18 cellular contexts compared by ENCODE assay signal in genomic region chr17:50614471-50615051, GRCh38. TPM values are rescaled to one million over a fixed set of nuclear protein-coding genes. Genes with fewer than 3 reads are reported as not detected.
DNase-seq lines count a peak whose midpoint lies in the region; ATAC-seq, FAIRE-seq and TF ChIP-seq lines count a peak whose summit lies in the region.
"Had no signal": no experiment of that assay in that cellular context is flagged by ENCODE, and none has a peak within 500 bp of the region (broad histone marks: within the 10 kb centered on the region; RNA-seq: fewer than 3 reads in every experiment).

No MANE protein-coding gene starts in this region.

- H3K79me2 ChIP-seq in neural progenitor cell (ENCODE audit: low read depth), result no peaks in the 10 kb centered on the region

- ATAC-seq in WTC11, result no peak
- ATAC-seq in HG03045 (IDR thresholded peaks at IDR 0.05; ENCODE audit: unreplicated experiment), result no peak
- ATAC-seq in stimulated activated naive CD8-positive, alpha-beta T cell treated with anti-CD3 and anti-CD28 coated beads, Interleukin-15, amount 100 ng/mL, for 72 hours, result no peak

- H3K4me1 Mint-ChIP-seq in WTC11, result 0 out of 2 replicates have a peak, but pooled peaks cover 3% of the 10 kb centered on the region
- peaks cover 27% of the 10 kb centered on the region for H3K4me1 Mint-ChIP-seq in neural progenitor cell
- H3K4me1 Mint-ChIP-seq in stimulated activated naive CD8-positive, alpha-beta T cell treated with anti-CD3 and anti-CD28 coated beads, Interleukin-15, amount 100 ng/mL, for 72 hours, result peaks cover 13% of the 10 kb centered on the region

- peak; percentile 41 for FAIRE-seq in D721Med (lab: Jason Lieb, UNC)

- H3K36me3 Mint-ChIP-seq in WTC11 (no peaks in the 10 kb centered on the region), neural progenitor cell (no peaks in the 10 kb centered on the region)
- H3K36me3 Mint-ChIP-seq: IgD-negative memory B cell had no signal

- H3K9me3 ChIP-seq in BLaER1 (no peaks in the 10 kb centered on the region), neural progenitor cell (ENCODE audit: low read depth) (no peaks in the 10 kb centered on the region)

- no peaks in the 10 kb centered on the region for H3K27me3 ChIP-seq in BLaER1
- no peaks in the 10 kb centered on the region for H3K27me3 ChIP-seq in neural progenitor cell

- H3K9ac ChIP-seq in BLaER1 (no peak overlapping the region), neural progenitor cell (no peak overlapping the region)

- H4K20me1 ChIP-seq in BLaER1, result no peaks in the 10 kb centered on the region
- H4K20me1 ChIP-seq in neural progenitor cell (ENCODE audit: low read depth), result no peaks in the 10 kb centered on the region

- H3K4me2 ChIP-seq in BLaER1 (peak overlapping the region; percentile 40; the same call in 1 of the 2 replicates), neural progenitor cell (no peak overlapping the region)
- H3K4me2 ChIP-seq: GM23338, PC-9 had no signal

- H2AFZ ChIP-seq in neural progenitor cell (replicated peaks), result no peak overlapping the region
- H2AFZ ChIP-seq: GM23338, PC-9 had no signal

- H3K4me3 ChIP-seq in BLaER1 (no peak overlapping the region), neural progenitor cell (no peak overlapping the region)
- H3K4me3 ChIP-seq: GM23338, PC-9 had no signal

- H3K4me3 Mint-ChIP-seq in WTC11, result no peak overlapping the region
- H3K4me3 Mint-ChIP-seq in neural progenitor cell, result peak overlapping the region; percentile 15
- H3K4me3 Mint-ChIP-seq in stimulated activated naive CD8-positive, alpha-beta T cell treated with anti-CD3 and anti-CD28 coated beads, Interleukin-15, amount 100 ng/mL, for 72 hours, result no peak overlapping the region
- H3K4me3 Mint-ChIP-seq: GM23338 had no signal

- no peaks in the 10 kb centered on the region for H3F3A ChIP-seq in neural progenitor cell (ENCODE audit: low read depth)

- peak; percentile 95 for DNase-seq in D721Med (ENCODE audit: insufficient read length, low spot score)
- DNase-seq in WTC11 (ENCODE audit: low spot score), result no peak
- no peak for DNase-seq in neural progenitor cell (ENCODE audit: low spot score)
- no peak for DNase-seq in activated effector memory CD4-positive, alpha-beta T cell treated with Interleukin-2 at 50 U/mL for 16 hours
- no peak for DNase-seq in stimulated activated naive CD8-positive, alpha-beta T cell treated with anti-CD3 and anti-CD28 coated beads, Interleukin-15, amount 100 ng/mL, for 72 hours
- DNase-seq: GF-D8, HCEC 1CT, Karpas-422, NCI-H1417 treated with DMSO at 0.1 percent for 48 hours, NCI-H1930, NCI-H226, PC-9 had no signal

- H3K27ac ChIP-seq in BLaER1 (no peak overlapping the region), neural progenitor cell (no peak overlapping the region)
- H3K27ac ChIP-seq: C4-2B, PC-9 had no signal

- TF ChIP-seq CTCF in D721Med (IDR thresholded peaks at IDR 0.05; ENCODE audit: insufficient read depth, missing control alignments) (no peak), WTC11 (IDR thresholded peaks at IDR 0.05) (no peak), neural progenitor cell (IDR thresholded peaks at IDR 0.05) (no peak)

- H3K4me1 ChIP-seq in BLaER1 (peaks cover 19% of the 10 kb centered on the region), neural progenitor cell (peaks cover 13% of the 10 kb centered on the region)

- POLR2A ChIA-PET in WTC11 (lab: Charles Lee), result no interaction called here

- H3K36me3 ChIP-seq in BLaER1 (no peaks in the 10 kb centered on the region), neural progenitor cell (no peaks in the 10 kb centered on the region)

- CTCF ChIA-PET in WTC11 (lab: Charles Lee), result interaction anchor here (1.0 to 6.8 kb wide), 2 partner anchors 11 to 64 kb away, joined by 5 to 31 read pairs; no protein-coding TSS in a partner anchor

- no peaks in the 10 kb centered on the region for H3K9me3 Mint-ChIP-seq in WTC11
- H3K9me3 Mint-ChIP-seq in neural progenitor cell, result no peaks in the 10 kb centered on the region
- no peaks in the 10 kb centered on the region for H3K9me3 Mint-ChIP-seq in stimulated activated naive CD8-positive, alpha-beta T cell treated with anti-CD3 and anti-CD28 coated beads, Interleukin-15, amount 100 ng/mL, for 72 hours
- H3K9me3 Mint-ChIP-seq: GM23338, IgD-negative memory B cell had no signal

- H3K27me3 Mint-ChIP-seq in WTC11 (ENCODE audit: low read depth), result no peaks in the 10 kb centered on the region
- H3K27me3 Mint-ChIP-seq in neural progenitor cell (ENCODE audit: insufficient read depth, low read depth), result peaks cover 7% of the 10 kb centered on the region
- H3K27me3 Mint-ChIP-seq in stimulated activated naive CD8-positive, alpha-beta T cell treated with anti-CD3 and anti-CD28 coated beads, Interleukin-15, amount 100 ng/mL, for 72 hours, result peaks cover 34% of the 10 kb centered on the region

- peak overlapping the region; percentile 37; the same call in 1 of the 2 replicates for H3K27ac Mint-ChIP-seq in WTC11
- H3K27ac Mint-ChIP-seq in neural progenitor cell, result peak overlapping the region; percentile 80
- H3K27ac Mint-ChIP-seq in stimulated activated naive CD8-positive, alpha-beta T cell treated with anti-CD3 and anti-CD28 coated beads, Interleukin-15, amount 100 ng/mL, for 72 hours, result peak overlapping the region in 1 of 2 donors; percentile 58
- H3K27ac Mint-ChIP-seq: GM23338, IgD-negative memory B cell had no signal

TF ChIP-seq in WTC11, 78 proteins besides CTCF, POLR2A, EP300 and RAD21:
- no peak for TF ChIP-seq HMGA2 (CRISPR knock-in tag; IDR thresholded peaks at IDR 0.05)
- TF ChIP-seq CBFB (CRISPR knock-in tag; IDR thresholded peaks at IDR 0.05; ENCODE audit: low read depth), result no peak
- TF ChIP-seq CDX4 (CRISPR knock-in tag; IDR thresholded peaks at IDR 0.05; ENCODE audit: borderline replicate concordance), result no peak
- TF ChIP-seq ZBTB21 (CRISPR knock-in tag; IDR thresholded peaks at IDR 0.05; ENCODE audit: borderline replicate concordance), result no peak
- TF ChIP-seq, protein P1, sequence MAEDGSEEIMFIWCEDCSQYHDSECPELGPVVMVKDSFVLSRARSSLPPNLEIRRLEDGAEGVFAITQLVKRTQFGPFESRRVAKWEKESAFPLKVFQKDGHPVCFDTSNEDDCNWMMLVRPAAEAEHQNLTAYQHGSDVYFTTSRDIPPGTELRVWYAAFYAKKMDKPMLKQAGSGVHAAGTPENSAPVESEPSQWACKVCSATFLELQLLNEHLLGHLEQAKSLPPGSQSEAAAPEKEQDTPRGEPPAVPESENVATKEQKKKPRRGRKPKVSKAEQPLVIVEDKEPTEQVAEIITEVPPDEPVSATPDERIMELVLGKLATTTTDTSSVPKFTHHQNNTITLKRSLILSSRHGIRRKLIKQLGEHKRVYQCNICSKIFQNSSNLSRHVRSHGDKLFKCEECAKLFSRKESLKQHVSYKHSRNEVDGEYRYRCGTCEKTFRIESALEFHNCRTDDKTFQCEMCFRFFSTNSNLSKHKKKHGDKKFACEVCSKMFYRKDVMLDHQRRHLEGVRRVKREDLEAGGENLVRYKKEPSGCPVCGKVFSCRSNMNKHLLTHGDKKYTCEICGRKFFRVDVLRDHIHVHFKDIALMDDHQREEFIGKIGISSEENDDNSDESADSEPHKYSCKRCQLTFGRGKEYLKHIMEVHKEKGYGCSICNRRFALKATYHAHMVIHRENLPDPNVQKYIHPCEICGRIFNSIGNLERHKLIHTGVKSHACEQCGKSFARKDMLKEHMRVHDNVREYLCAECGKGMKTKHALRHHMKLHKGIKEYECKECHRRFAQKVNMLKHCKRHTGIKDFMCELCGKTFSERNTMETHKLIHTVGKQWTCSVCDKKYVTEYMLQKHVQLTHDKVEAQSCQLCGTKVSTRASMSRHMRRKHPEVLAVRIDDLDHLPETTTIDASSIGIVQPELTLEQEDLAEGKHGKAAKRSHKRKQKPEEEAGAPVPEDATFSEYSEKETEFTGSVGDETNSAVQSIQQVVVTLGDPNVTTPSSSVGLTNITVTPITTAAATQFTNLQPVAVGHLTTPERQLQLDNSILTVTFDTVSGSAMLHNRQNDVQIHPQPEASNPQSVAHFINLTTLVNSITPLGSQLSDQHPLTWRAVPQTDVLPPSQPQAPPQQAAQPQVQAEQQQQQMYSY (CRISPR knock-in tag; IDR thresholded peaks at IDR 0.05), result no peak
- TF ChIP-seq ZNF232 (CRISPR knock-in tag; IDR thresholded peaks at IDR 0.05), result no peak
- TF ChIP-seq SMAD4 (CRISPR knock-in tag; IDR thresholded peaks at IDR 0.05), result no peak
- TF ChIP-seq JUN (CRISPR knock-in tag; IDR thresholded peaks at IDR 0.05), result no peak
- TF ChIP-seq, protein P2, sequence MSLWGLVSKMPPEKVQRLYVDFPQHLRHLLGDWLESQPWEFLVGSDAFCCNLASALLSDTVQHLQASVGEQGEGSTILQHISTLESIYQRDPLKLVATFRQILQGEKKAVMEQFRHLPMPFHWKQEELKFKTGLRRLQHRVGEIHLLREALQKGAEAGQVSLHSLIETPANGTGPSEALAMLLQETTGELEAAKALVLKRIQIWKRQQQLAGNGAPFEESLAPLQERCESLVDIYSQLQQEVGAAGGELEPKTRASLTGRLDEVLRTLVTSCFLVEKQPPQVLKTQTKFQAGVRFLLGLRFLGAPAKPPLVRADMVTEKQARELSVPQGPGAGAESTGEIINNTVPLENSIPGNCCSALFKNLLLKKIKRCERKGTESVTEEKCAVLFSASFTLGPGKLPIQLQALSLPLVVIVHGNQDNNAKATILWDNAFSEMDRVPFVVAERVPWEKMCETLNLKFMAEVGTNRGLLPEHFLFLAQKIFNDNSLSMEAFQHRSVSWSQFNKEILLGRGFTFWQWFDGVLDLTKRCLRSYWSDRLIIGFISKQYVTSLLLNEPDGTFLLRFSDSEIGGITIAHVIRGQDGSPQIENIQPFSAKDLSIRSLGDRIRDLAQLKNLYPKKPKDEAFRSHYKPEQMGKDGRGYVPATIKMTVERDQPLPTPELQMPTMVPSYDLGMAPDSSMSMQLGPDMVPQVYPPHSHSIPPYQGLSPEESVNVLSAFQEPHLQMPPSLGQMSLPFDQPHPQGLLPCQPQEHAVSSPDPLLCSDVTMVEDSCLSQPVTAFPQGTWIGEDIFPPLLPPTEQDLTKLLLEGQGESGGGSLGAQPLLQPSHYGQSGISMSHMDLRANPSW (CRISPR knock-in tag; conservative IDR thresholded peaks at IDR 0.05; ENCODE audit: low read depth), result no peak
- TF ChIP-seq ESRRA (CRISPR knock-in tag; IDR thresholded peaks at IDR 0.05; ENCODE audit: borderline replicate concordance), result no peak
- no peak for TF ChIP-seq ATF1 (CRISPR knock-in tag; IDR thresholded peaks at IDR 0.05)
TF ChIP-seq in WTC11: peak in this region for 0.

RNA-seq across cellular contexts. Expression of gene ABCC3, which starts 20.1 kb away (rescaled TPM):
- total RNA-seq in WTC11 (2021) (0.92 to 2.6 TPM (median 0.99 TPM) in 3 replicates), neural progenitor cell (ENCODE audit: low replicate concordance) (0.22 TPM in 1 of 2 replicates, not detected in the other)
- total RNA-seq: GM23338 had no signal

RNA-seq across cellular contexts. Expression of gene CACNA1G, which starts 54.0 kb away (rescaled TPM):
- total RNA-seq in WTC11 (2021) (5.4 to 6.7 TPM (median 6.2 TPM) in 3 replicates), neural progenitor cell (ENCODE audit: low replicate concordance) (1.6 and 4.9 TPM in 2 replicates)
- total RNA-seq: MCF 10A had no signal
